Comparison of ENCODE assay signal across 22 cellular contexts in the genomic region with DNA sequence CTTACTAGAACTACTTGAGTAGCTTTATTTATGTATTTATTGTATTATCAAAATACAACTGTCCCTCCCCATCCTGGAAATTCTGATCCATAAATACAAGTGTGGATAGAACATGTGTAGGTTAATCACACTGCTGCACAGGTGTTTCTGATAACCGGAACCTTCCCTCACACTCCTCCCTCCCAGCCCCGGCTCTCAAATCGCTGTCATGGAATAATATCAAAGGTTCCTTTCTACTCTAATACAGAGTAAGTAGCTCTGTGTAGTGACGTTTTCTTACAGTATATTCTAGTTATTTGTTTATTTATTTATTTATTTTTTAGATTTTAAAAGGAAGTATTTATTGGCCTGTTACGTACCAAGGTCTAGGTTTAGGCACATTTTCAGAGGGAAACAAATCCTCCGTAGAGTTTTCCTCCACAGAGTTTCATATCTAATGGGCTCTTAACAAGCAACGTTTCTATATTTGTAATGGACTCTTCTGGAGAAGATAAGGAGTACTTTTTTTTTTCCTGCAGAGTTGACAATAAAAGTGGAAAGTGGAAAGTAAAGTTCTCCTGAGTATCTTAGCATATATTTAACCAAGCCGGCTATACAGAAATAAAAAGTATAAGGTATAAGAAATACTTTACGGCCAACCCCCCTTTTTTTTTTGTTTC.
DNase-seq lines count a peak whose midpoint lies in the region; ATAC-seq and TF ChIP-seq lines count a peak whose summit lies in the region.
"Had no signal": no experiment of that assay in that cellular context is flagged by ENCODE, and none has a peak within 500 bp of the region (broad histone marks: within the 10 kb centered on the region; RNA-seq: fewer than 3 reads in every experiment).

No MANE protein-coding gene starts in this region.

- H3K9me3 ChIP-seq in cardiac muscle cell (ENCODE audit: low read depth) (no peaks in the 10 kb centered on the region), duodenal mucosa (ENCODE audit: control insufficient read depth in 1 of 2, low read length in 2 of 2) (no peaks in the 10 kb centered on the region), left lung (no peaks in the 10 kb centered on the region)
- H3K9me3 ChIP-seq: A549; BE2C; BLaER1 treated with 17β-estradiol and CSF1 and Interleukin-3, amounts not matched to agents 10 nM and 100 nM had no signal

- intact Hi-C loops in left cardiac atrium (cut with DNase I) (no loop called here), left lung (cut with DNase I) (no loop called here)

- H3K4me1 ChIP-seq in cardiac muscle cell (ENCODE audit: low read depth) (peaks cover 15% of the 10 kb centered on the region), duodenal mucosa (ENCODE audit: control insufficient read depth in 1 of 2, insufficient read depth in 2 of 2, low read length in 2 of 2) (no peaks in the 10 kb centered on the region), left lung (no peaks in the 10 kb centered on the region)
- H3K4me1 ChIP-seq: A549; BLaER1 treated with 17β-estradiol and CSF1 and Interleukin-3, amounts not matched to agents 10 nM and 100 nM had no signal

- DNase-seq in cardiac muscle cell (ENCODE audit: low read depth in 1 of 2, low spot score in 1 of 2) (peak in 1 of 2 donors; percentile 2), left cardiac atrium (no peak), left lung (no peak)
- DNase-seq in stimulated activated CD4-positive, alpha-beta T cell treated with anti-CD3 and anti-CD28 coated beads, Interleukin-12 subunit alpha, Interleukin-12 subunit beta, amount 100 ng/mL, for 4 hours = no peak
- DNase-seq: 8988T; ACHN; AML-193; BE2C; CD4-positive, alpha-beta T cell; CD8-positive, alpha-beta memory T cell; DMS 273 treated with DMSO at 0.1 percent for 48 hours; DMS79; EL; GDM1; H9 had no signal

- H3K27ac ChIP-seq in cardiac muscle cell (peak overlapping the region; percentile 76), duodenal mucosa (ENCODE audit: low read depth, low read length) (no peak overlapping the region), left lung (no peak overlapping the region)
- H3K27ac ChIP-seq: A549; BLaER1 treated with 17β-estradiol and CSF1 and Interleukin-3, amounts not matched to agents 10 nM and 100 nM had no signal

- ATAC-seq in left cardiac atrium = no peak
- ATAC-seq in left lung = peak; percentile 64
- ATAC-seq in GM21825 (IDR thresholded peaks at IDR 0.05; ENCODE audit: unreplicated experiment) = no peak
- ATAC-seq: A549, GM12878, GM23338, HCT116 had no signal

- no peaks in the 10 kb centered on the region for H3K27me3 ChIP-seq in cardiac muscle cell
- no peaks in the 10 kb centered on the region for H3K27me3 ChIP-seq in duodenal mucosa (ENCODE audit: control insufficient read depth in 1 of 2, insufficient read depth in 2 of 2, low read length in 2 of 2)
- H3K27me3 ChIP-seq in left lung = no peaks in the 10 kb centered on the region
- H3K27me3 ChIP-seq: BE2C; BLaER1 treated with 17β-estradiol and CSF1 and Interleukin-3, amounts not matched to agents 10 nM and 100 nM had no signal

- TF ChIP-seq CTCF in cardiac muscle cell (IDR thresholded peaks at IDR 0.05; ENCODE audit: low read depth, low read length) = no peak
- no peak for TF ChIP-seq CTCF in left lung (IDR thresholded peaks at IDR 0.05)

- H3K9ac ChIP-seq in duodenal mucosa (ENCODE audit: low read depth in 1 of 2, low read length in 2 of 2) = no peak overlapping the region
- H3K9ac ChIP-seq: BLaER1 treated with 17β-estradiol and CSF1 and Interleukin-3, amounts not matched to agents 10 nM and 100 nM had no signal

- H3K36me3 ChIP-seq in cardiac muscle cell (no peaks in the 10 kb centered on the region), duodenal mucosa (ENCODE audit: control insufficient read depth in 1 of 2, insufficient read depth in 2 of 2, low read length in 2 of 2) (no peaks in the 10 kb centered on the region), left lung (no peaks in the 10 kb centered on the region)
- H3K36me3 ChIP-seq: BE2C; BLaER1 treated with 17β-estradiol and CSF1 and Interleukin-3, amounts not matched to agents 10 nM and 100 nM had no signal

- H3K4me3 ChIP-seq in cardiac muscle cell = no peak overlapping the region
- H3K4me3 ChIP-seq in duodenal mucosa (ENCODE audit: low read depth in 1 of 2, low read length in 2 of 2) = peak overlapping the region; percentile 19 to 29
- no peak overlapping the region for H3K4me3 ChIP-seq in left lung
- H3K4me3 ChIP-seq: A549; BLaER1 treated with 17β-estradiol and CSF1 and Interleukin-3, amounts not matched to agents 10 nM and 100 nM; GM12878; GM23338 had no signal

Comparison
In these comparisons a context has a peak if more than half of its experiments do, and no peak if none do; other contexts are left out.
1. H3K4me3 ChIP-seq: peak in duodenal mucosa (2 of 2); none in cardiac muscle cell (single experiment) and left lung (0 of 2).